Comparison of ENCODE assay signal across 14 cellular contexts in the genomic region with DNA sequence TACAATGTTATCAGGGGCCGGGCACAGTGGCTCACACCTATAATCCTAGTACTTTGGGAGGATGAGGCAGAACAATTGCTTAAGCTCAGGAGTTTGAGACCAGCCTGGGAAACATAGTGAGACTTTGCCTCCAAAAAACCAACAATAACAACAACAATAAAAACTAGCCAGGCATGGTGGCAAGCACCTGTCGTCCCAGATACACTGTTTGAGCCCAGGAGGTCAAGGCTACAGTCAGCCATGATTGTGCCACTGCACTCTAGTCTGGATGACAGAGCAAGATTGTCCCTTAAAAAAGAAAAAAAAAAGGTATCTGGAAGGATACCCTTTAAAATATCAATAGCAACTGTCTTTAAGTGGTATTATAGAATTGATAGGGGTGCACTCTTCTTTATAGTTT.
"Had no signal": no experiment of that assay in that cellular context is flagged by ENCODE, and none has a peak within 500 bp of the region (broad histone marks: within the 10 kb centered on the region; RNA-seq: fewer than 3 reads in every experiment).

No MANE protein-coding gene starts in this region.

- H3K27ac ChIP-seq: SJSA1, WERI-Rb-1 had no signal

- H3K4me3 Mint-ChIP-seq: activated naive CD4-positive, alpha-beta T cell treated with anti-CD3 and anti-CD28 coated beads, Interleukin-2, amount 50 U/mL, for 24 hours had no signal

- H3K27me3 ChIP-seq: SJSA1, stomach had no signal

- DNase-seq: activated CD4-positive, alpha-beta T cell treated with anti-CD3 and anti-CD28 coated beads for 1 hour; activated CD4-positive, alpha-beta T cell treated with anti-CD3 and anti-CD28 coated beads, Interleukin-2, amount 50 U/mL, for 4 hours; activated gamma-delta T cell; caudate nucleus; erythroblast; midbrain; occipital lobe; stimulated activated CD4-positive, alpha-beta T cell treated with anti-CD3 and anti-CD28 coated beads, Interleukin-4, amount 100 ng/mL, for 1 hour; stomach; T-helper 2 cell; WERI-Rb-1 had no signal

- H3K36me3 ChIP-seq: SJSA1, stomach, WERI-Rb-1 had no signal

- H3K27me3 Mint-ChIP-seq: activated naive CD4-positive, alpha-beta T cell treated with anti-CD3 and anti-CD28 coated beads, Interleukin-2, amount 50 U/mL, for 24 hours had no signal

- H3K4me3 ChIP-seq: SJSA1, smooth muscle cell, stomach had no signal

- H3K9me3 ChIP-seq: SJSA1, stomach had no signal

- H3K27ac Mint-ChIP-seq: activated naive CD4-positive, alpha-beta T cell treated with anti-CD3 and anti-CD28 coated beads, Interleukin-2, amount 50 U/mL, for 24 hours had no signal

- H3K4me1 Mint-ChIP-seq: activated naive CD4-positive, alpha-beta T cell treated with anti-CD3 and anti-CD28 coated beads, Interleukin-2, amount 50 U/mL, for 24 hours had no signal

- H3K36me3 Mint-ChIP-seq: activated naive CD4-positive, alpha-beta T cell treated with anti-CD3 and anti-CD28 coated beads, Interleukin-2, amount 50 U/mL, for 24 hours had no signal

- H3K9me3 Mint-ChIP-seq: activated naive CD4-positive, alpha-beta T cell treated with anti-CD3 and anti-CD28 coated beads, Interleukin-2, amount 50 U/mL, for 24 hours had no signal
